ENCODE assay signal across 8 cellular contexts in genomic region chr2:41698787-41699422, GRCh38.
DNase-seq lines count a peak whose midpoint lies in the region; ATAC-seq and TF ChIP-seq lines count a peak whose summit lies in the region.

No MANE protein-coding gene starts in this region.

- H3K4me1 ChIP-seq in Panc1 (ENCODE audit: control insufficient read depth, insufficient read depth, low read length) = no peaks in the 10 kb centered on the region

- in situ Hi-C loops in Panc1 (cut with HindIII; ENCODE audit: low pct_unique_long_range_greater_than_20kb, low sequenced_read_pairs) = no loop called here

- no peaks in the 10 kb centered on the region for H3K9me3 ChIP-seq in Panc1 (ENCODE audit: control insufficient read depth, insufficient read depth, low read depth, low read length)

- BruUV-seq in Panc1 (replicated peaks; lab: Mats Ljungman, UMichigan) = no TSS peak

- TF ChIP-seq CTCF in Panc1 (IDR thresholded peaks at IDR 0.05) (peak; percentile 91), fibroblast of pulmonary artery (IDR thresholded peaks at IDR 0.05; ENCODE audit: low read length, missing control alignments) (peak; percentile 83)

- H3K4me3 ChIP-seq in Panc1 (ENCODE audit: low read depth in 2 of 2, low read length in 2 of 2) = peak overlapping the region in 1 of 2 experiments; percentile 2; a peak in 1 of 4 replicates
- no peak overlapping the region for H3K4me3 ChIP-seq in fibroblast of pulmonary artery (replicated peaks; ENCODE audit: low read depth, low read length)

- ATAC-seq in Panc1 (peak; percentile 77; the same call in 1 of the 2 replicates), GM21786 (IDR thresholded peaks at IDR 0.05; ENCODE audit: unreplicated experiment) (no peak)

- peaks cover 7% of the 10 kb centered on the region for H3K27me3 Mint-ChIP-seq in activated naive CD4-positive, alpha-beta T cell treated with anti-CD3 and anti-CD28 coated beads, Interleukin-2, amount 10 ng/mL, durations not matched to agents 7 days and 5 days

- peak; percentile 28 for DNase-seq in activated naive CD4-positive, alpha-beta T cell treated with anti-CD3 and anti-CD28 coated beads, Interleukin-2, amount 10 ng/mL, durations not matched to agents 7 days and 5 days
- no peak for DNase-seq in activated naive CD4-positive, alpha-beta T cell (lab: John Stamatoyannopoulos, UW)
- DNase-seq in Panc1 (ENCODE audit: low read depth, low spot score) = no peak
- peak; percentile 35 for DNase-seq in fibroblast of pulmonary artery (ENCODE audit: low read depth)
- peak; percentile 9 for DNase-seq in pons (ENCODE audit: low spot score)
- no peak for DNase-seq in NCI-H2171 treated with DMSO at 0.1 percent for 48 hours (lab: John Stamatoyannopoulos, UW)
- DNase-seq in SHP77 (lab: John Stamatoyannopoulos, UW) = no peak

- H3K9me3 Mint-ChIP-seq in activated naive CD4-positive, alpha-beta T cell treated with anti-CD3 and anti-CD28 coated beads, Interleukin-2, amount 10 ng/mL, durations not matched to agents 7 days and 5 days = no peaks in the 10 kb centered on the region

- H3K36me3 ChIP-seq in Panc1 (ENCODE audit: control insufficient read depth, insufficient read depth, low read length) = no peaks in the 10 kb centered on the region

- H3K36me3 Mint-ChIP-seq in activated naive CD4-positive, alpha-beta T cell treated with anti-CD3 and anti-CD28 coated beads, Interleukin-2, amount 10 ng/mL, durations not matched to agents 7 days and 5 days = no peaks in the 10 kb centered on the region

- CTCF ChIA-PET in activated naive CD4-positive, alpha-beta T cell treated with anti-CD3 and anti-CD28 coated beads, Interleukin-2, amount 10 ng/mL, durations not matched to agents 7 days and 5 days (lab: Charles Lee) = interaction anchor here (1.3 to 2.2 kb wide), 3 partner anchors 83 to 1785 kb away, joined by 3 to 8 read pairs (median 3); no protein-coding TSS in a partner anchor
- CTCF ChIA-PET in Panc1 (lab: Charles Lee) = interaction anchor here (0.5 to 0.7 kb wide), 4 partner anchors 284 to 1786 kb away, joined by 3 to 5 read pairs (median 4); no protein-coding TSS in a partner anchor

- no peaks in the 10 kb centered on the region for H3K27me3 ChIP-seq in Panc1 (ENCODE audit: control insufficient read depth, insufficient read depth, low read length)

- intact Hi-C loops in Panc1 (cut with micrococcal nuclease; ENCODE audit: unreplicated experiment) = loop anchor here (10.0 kb wide), 1 partner anchor 284 kb away; no protein-coding TSS in a partner anchor

- POLR2A ChIA-PET in Panc1 (lab: Charles Lee) = no interaction called here

- H3K4me1 Mint-ChIP-seq in activated naive CD4-positive, alpha-beta T cell treated with anti-CD3 and anti-CD28 coated beads, Interleukin-2, amount 10 ng/mL, durations not matched to agents 7 days and 5 days = no peaks in the 10 kb centered on the region

- H3K27ac Mint-ChIP-seq in activated naive CD4-positive, alpha-beta T cell treated with anti-CD3 and anti-CD28 coated beads, Interleukin-2, amount 10 ng/mL, durations not matched to agents 7 days and 5 days = no peak overlapping the region

- H3K4me3 Mint-ChIP-seq in activated naive CD4-positive, alpha-beta T cell treated with anti-CD3 and anti-CD28 coated beads, Interleukin-2, amount 10 ng/mL, durations not matched to agents 7 days and 5 days = no peak overlapping the region

- no peak overlapping the region for H3K27ac ChIP-seq in Panc1 (ENCODE audit: low read length)

Comparison
In these comparisons a context has a peak if more than half of its experiments do, and no peak if none do; other contexts are left out.
1. DNase-seq: peak in activated naive CD4-positive, alpha-beta T cell treated with anti-CD3 and anti-CD28 coated beads, Interleukin-2, amount 10 ng/mL, durations not matched to agents 7 days and 5 days (single experiment), fibroblast of pulmonary artery (single experiment) and pons (single experiment); none in activated naive CD4-positive, alpha-beta T cell (0 of 4), Panc1 (single experiment), NCI-H2171 treated with DMSO at 0.1 percent for 48 hours (single experiment) and SHP77 (0 of 2).